Comparison of ENCODE assay signal across 1 cellular context in genomic region chr12:49642370-49642802, GRCh38.
TF ChIP-seq lines count a peak whose summit lies in the region.

No MANE protein-coding gene starts in this region.

TF ChIP-seq in HepG2, 621 proteins besides CTCF, POLR2A, EP300 and RAD21 (continued from another document and continues in another):
- peak; percentile 16; the same call in 1 of the 2 replicates for TF ChIP-seq ZHX2 (IDR thresholded peaks at IDR 0.05; ENCODE audit: low read depth)
- TF ChIP-seq ZHX2 (CRISPR knock-in tag; IDR thresholded peaks at IDR 0.05; ENCODE audit: borderline replicate concordance), result no peak
- peak; percentile 68 for TF ChIP-seq TARDBP (CRISPR knock-in tag; IDR thresholded peaks at IDR 0.05)
- TF ChIP-seq FOXK1 (CRISPR knock-in tag; IDR thresholded peaks at IDR 0.05; ENCODE audit: borderline replicate concordance, low read depth), result peak; percentile 28; the same call in 1 of the 2 replicates
- TF ChIP-seq NCOA1 (CRISPR knock-in tag; IDR thresholded peaks at IDR 0.05), result no peak
- peak; percentile 89 for TF ChIP-seq HOXA3 (CRISPR knock-in tag; IDR thresholded peaks at IDR 0.05)
- no peak for TF ChIP-seq ZNF354B (CRISPR knock-in tag; IDR thresholded peaks at IDR 0.05)
- TF ChIP-seq ZNF30 (CRISPR knock-in tag; IDR thresholded peaks at IDR 0.05), result no peak
- TF ChIP-seq PCBP2 (optimal IDR thresholded peaks at IDR 0.05; ENCODE audit: low read depth, low read length, poor library complexity, severe bottlenecking), result no peak
- TF ChIP-seq NCOA2 (CRISPR knock-in tag; IDR thresholded peaks at IDR 0.05), result 0 out of 2 replicates have a peak, but pooled peaks have one; percentile 31
- TF ChIP-seq ZBTB2 (CRISPR knock-in tag; IDR thresholded peaks at IDR 0.05; ENCODE audit: low read depth), result 0 out of 2 replicates have a peak, but pooled peaks have one; percentile 18
- TF ChIP-seq NFE2 (CRISPR knock-in tag; IDR thresholded peaks at IDR 0.05), result peak; percentile 54; the same call in 1 of the 2 replicates
- TF ChIP-seq ZNF274 (CRISPR knock-in tag; IDR thresholded peaks at IDR 0.05), result 0 out of 2 replicates have a peak, but pooled peaks have one; percentile 73
- TF ChIP-seq ATRX (CRISPR knock-in tag; IDR thresholded peaks at IDR 0.05; ENCODE audit: borderline replicate concordance), result no peak
- no peak for TF ChIP-seq CERS6 (CRISPR knock-in tag; IDR thresholded peaks at IDR 0.05)
- TF ChIP-seq SALL2 (CRISPR knock-in tag; IDR thresholded peaks at IDR 0.05), result no peak
- no peak for TF ChIP-seq RXRA (CRISPR knock-in tag; IDR thresholded peaks at IDR 0.05)
- TF ChIP-seq ZFP91 (CRISPR knock-in tag; IDR thresholded peaks at IDR 0.05; ENCODE audit: borderline replicate concordance), result peak; percentile 50; the same call in 1 of the 2 replicates
- no peak for TF ChIP-seq MAFK (conservative IDR thresholded peaks at IDR 0.05 in 1 of 2, IDR thresholded peaks at IDR 0.05 in 1 of 2; ENCODE audit: low read length in 2 of 2)
- TF ChIP-seq DMAP1 (CRISPR knock-in tag; IDR thresholded peaks at IDR 0.05), result peak; percentile 73
- no peak for TF ChIP-seq RERE (CRISPR knock-in tag; IDR thresholded peaks at IDR 0.05; ENCODE audit: low read depth)
- no peak for TF ChIP-seq ZBTB46 (CRISPR knock-in tag; IDR thresholded peaks at IDR 0.05; ENCODE audit: borderline replicate concordance)
- TF ChIP-seq HDAC1 (CRISPR knock-in tag; IDR thresholded peaks at IDR 0.05), result peak; percentile 56; the same call in 1 of the 2 replicates
- no peak for TF ChIP-seq ZNF709 (CRISPR knock-in tag; IDR thresholded peaks at IDR 0.05)
- no peak for TF ChIP-seq ATF5 (CRISPR knock-in tag; IDR thresholded peaks at IDR 0.05; ENCODE audit: low read depth)
- no peak for TF ChIP-seq ZNF569 (CRISPR knock-in tag; IDR thresholded peaks at IDR 0.05; ENCODE audit: borderline replicate concordance)
- TF ChIP-seq SMAD9 (CRISPR knock-in tag; IDR thresholded peaks at IDR 0.05), result peak; percentile 74; the same call in 1 of the 2 replicates
- peak; percentile 83 for TF ChIP-seq POLR2G (IDR thresholded peaks at IDR 0.05; ENCODE audit: low read depth, low read length)
- peak; percentile 74 for TF ChIP-seq BORCS8-MEF2B (CRISPR knock-in tag; IDR thresholded peaks at IDR 0.05)
- TF ChIP-seq HOMEZ (CRISPR knock-in tag; IDR thresholded peaks at IDR 0.05; ENCODE audit: low read depth), result peak; percentile 75; the same call in 1 of the 2 replicates
- no peak for TF ChIP-seq ZNF564 (CRISPR knock-in tag; IDR thresholded peaks at IDR 0.05)
- peak; percentile 58; the same call in 1 of the 2 replicates for TF ChIP-seq HNF4G (IDR thresholded peaks at IDR 0.05; ENCODE audit: borderline replicate concordance, low read depth, low read length)
- no peak; the same call in 1 of the 2 replicates for TF ChIP-seq HNF4G (CRISPR knock-in tag; IDR thresholded peaks at IDR 0.05; ENCODE audit: borderline replicate concordance, low read depth)
- no peak for TF ChIP-seq EHMT2 (IDR thresholded peaks at IDR 0.05; ENCODE audit: borderline replicate concordance, low read depth, low read length)
- TF ChIP-seq ZNF543 (CRISPR knock-in tag; IDR thresholded peaks at IDR 0.05), result no peak
- no peak for TF ChIP-seq ZC3H4 (CRISPR knock-in tag; IDR thresholded peaks at IDR 0.05; ENCODE audit: borderline replicate concordance)
- TF ChIP-seq ELF3 (CRISPR knock-in tag; IDR thresholded peaks at IDR 0.05), result peak; percentile 93
- no peak for TF ChIP-seq IKZF5 (CRISPR knock-in tag; IDR thresholded peaks at IDR 0.05)
